In genomic region chr7:80154656-80155325, GRCh38 we compare ENCODE assay signal across 25 cellular contexts. TPM values are rescaled to one million over a fixed set of nuclear protein-coding genes. Genes with fewer than 3 reads are reported as not detected.
DNase-seq lines count a peak whose midpoint lies in the region; ATAC-seq and TF ChIP-seq lines count a peak whose summit lies in the region.
"Had no signal": no experiment of that assay in that cellular context is flagged by ENCODE, and none has a peak within 500 bp of the region (broad histone marks: within the 10 kb centered on the region; RNA-seq: fewer than 3 reads in every experiment).

No MANE protein-coding gene starts in this region.

- DNase-seq in MCF 10A (ENCODE audit: unreplicated experiment), result peak; percentile 61
- DNase-seq in breast epithelium (ENCODE audit: low spot score in 2 of 2), result no peak
- peak; percentile 80 for DNase-seq in choroid plexus epithelial cell (ENCODE audit: low read depth)
- DNase-seq in iris pigment epithelial cell (ENCODE audit: low read depth), result peak; percentile 77
- DNase-seq in heart right ventricle, result no peak
- no peak for DNase-seq in NCI-H510A (lab: John Stamatoyannopoulos, UW)
- no peak for DNase-seq in spleen
- DNase-seq in H7, result no peak
- DNase-seq: activated CD4-positive, alpha-beta T cell treated with anti-CD3 and anti-CD28 coated beads, Interleukin-2, amount 10 ng/mL, durations not matched to agents 7 days and 5 days; activated naive CD4-positive, alpha-beta T cell; DMS153; effector CD4-positive, alpha-beta T cell; esophagus squamous epithelium; KBM-7; kidney glomerular epithelial cell; naive thymus-derived CD4-positive, alpha-beta T cell; NCI-H510A treated with DMSO at 0.1 percent for 48 hours; ovary; sigmoid colon; stomach; upper lobe of right lung had no signal

- H3K9me3 ChIP-seq in breast epithelium (no peaks in the 10 kb centered on the region), heart right ventricle (no peaks in the 10 kb centered on the region), spleen (no peaks in the 10 kb centered on the region)
- H3K9me3 ChIP-seq: esophagus squamous epithelium, ovary, sigmoid colon, stomach, upper lobe of right lung had no signal

- no peak overlapping the region for H3K4me3 Mint-ChIP-seq in MCF 10A (ENCODE audit: unreplicated experiment)
- H3K4me3 Mint-ChIP-seq: activated CD4-positive, alpha-beta T cell treated with anti-CD3 and anti-CD28 coated beads, Interleukin-2, amount 10 ng/mL, durations not matched to agents 7 days and 5 days; CD14-positive monocyte; central memory CD8-positive, alpha-beta T cell; memory B cell; naive thymus-derived CD4-positive, alpha-beta T cell had no signal

- intact Hi-C loops in MCF 10A (cut with micrococcal nuclease) (loop anchor here (5.0 kb wide), 1 partner anchor 63 kb away; no protein-coding TSS in a partner anchor), breast epithelium (cut with DNase I; ENCODE audit: low total_unique reads) (no loop called here), heart right ventricle (cut with DNase I) (no loop called here), spleen (cut with DNase I; ENCODE audit: low total_unique reads) (no loop called here)

- no peak for TF ChIP-seq CTCF in MCF 10A (IDR thresholded peaks at IDR 0.05; ENCODE audit: unreplicated experiment)
- TF ChIP-seq CTCF in breast epithelium (IDR thresholded peaks at IDR 0.05), result no peak
- TF ChIP-seq CTCF in choroid plexus epithelial cell (conservative IDR thresholded peaks at IDR 0.05; ENCODE audit: low read depth, low read length), result no peak
- TF ChIP-seq CTCF in heart right ventricle (IDR thresholded peaks at IDR 0.05), result no peak
- TF ChIP-seq CTCF in spleen (IDR thresholded peaks at IDR 0.05 in 8 of 11, conservative IDR thresholded peaks at IDR 0.05 in 3 of 11), result no peak

- H3K9me3 Mint-ChIP-seq in MCF 10A (ENCODE audit: unreplicated experiment), result no peaks in the 10 kb centered on the region
- H3K9me3 Mint-ChIP-seq: activated CD4-positive, alpha-beta T cell treated with anti-CD3 and anti-CD28 coated beads, Interleukin-2, amount 10 ng/mL, durations not matched to agents 7 days and 5 days had no signal

- H3K36me3 ChIP-seq in breast epithelium, result no peaks in the 10 kb centered on the region
- no peaks in the 10 kb centered on the region for H3K36me3 ChIP-seq in heart right ventricle
- H3K36me3 ChIP-seq in spleen, result no peaks in the 10 kb centered on the region
- no peaks in the 10 kb centered on the region for H3K36me3 ChIP-seq in H7 (replicated peaks; ENCODE audit: control insufficient read depth, insufficient read depth, low read length)
- H3K36me3 ChIP-seq: esophagus squamous epithelium, ovary, sigmoid colon, stomach, upper lobe of right lung had no signal

- CTCF ChIA-PET in MCF 10A (lab: Yijun Ruan, JAX), result interaction anchor here (0.6 to 1.5 kb wide), 7 partner anchors 21 to 178 kb away, joined by 3 to 6 read pairs (median 3); no protein-coding TSS in a partner anchor

- no peaks in the 10 kb centered on the region for H3K36me3 Mint-ChIP-seq in MCF 10A (ENCODE audit: insufficient read depth, unreplicated experiment)
- H3K36me3 Mint-ChIP-seq: CD14-positive monocyte, memory B cell had no signal

- TF ChIP-seq POLR2A in breast epithelium (IDR thresholded peaks at IDR 0.05) (no peak), spleen (IDR thresholded peaks at IDR 0.05) (no peak)

- H3K27me3 ChIP-seq in breast epithelium (no peaks in the 10 kb centered on the region), heart right ventricle (no peaks in the 10 kb centered on the region), spleen (replicated peaks in 1 of 7) (no peaks in the 10 kb centered on the region), H7 (ENCODE audit: control insufficient read depth, insufficient read depth, low read length) (no peaks in the 10 kb centered on the region)
- H3K27me3 ChIP-seq: esophagus squamous epithelium, hepatocyte, ovary, sigmoid colon, stomach, upper lobe of right lung had no signal

- BruUV-seq in MCF 10A (replicated peaks; lab: Mats Ljungman, UMichigan), result no TSS peak

- H3K27ac ChIP-seq in breast epithelium (no peak overlapping the region), heart right ventricle (no peak overlapping the region), spleen (no peak overlapping the region)
- H3K27ac ChIP-seq: hepatocyte, ovary, sigmoid colon, stomach, upper lobe of right lung had no signal

- no peak overlapping the region for H3K27ac Mint-ChIP-seq in MCF 10A (ENCODE audit: low read depth, unreplicated experiment)
- H3K27ac Mint-ChIP-seq: activated CD4-positive, alpha-beta T cell treated with anti-CD3 and anti-CD28 coated beads, Interleukin-2, amount 10 ng/mL, durations not matched to agents 7 days and 5 days; CD14-positive monocyte; memory B cell; naive thymus-derived CD4-positive, alpha-beta T cell had no signal

- H3K4me3 ChIP-seq in breast epithelium (no peak overlapping the region), choroid plexus epithelial cell (ENCODE audit: low read depth, low read length) (no peak overlapping the region), heart right ventricle (no peak overlapping the region), spleen (no peak overlapping the region), H7 (ENCODE audit: insufficient read depth, low read depth, low read length) (no peak overlapping the region)
- H3K4me3 ChIP-seq: esophagus squamous epithelium, hepatocyte, ovary, sigmoid colon, stomach, upper lobe of right lung had no signal

- ATAC-seq in heart right ventricle, result no peak
- ATAC-seq: naive thymus-derived CD4-positive, alpha-beta T cell; upper lobe of right lung had no signal

- no peaks in the 10 kb centered on the region for H3K4me1 ChIP-seq in breast epithelium
- peaks cover 0 to 41% (median 20%) of the 10 kb centered on the region in 9 donors for H3K4me1 ChIP-seq in heart right ventricle
- H3K4me1 ChIP-seq in spleen, result no peaks in the 10 kb centered on the region

- H3K4me1 Mint-ChIP-seq in MCF 10A (ENCODE audit: insufficient read depth, unreplicated experiment), result peaks cover 29% of the 10 kb centered on the region
- H3K4me1 Mint-ChIP-seq: central memory CD8-positive, alpha-beta T cell; memory B cell had no signal

- no peaks in the 10 kb centered on the region for H3K27me3 Mint-ChIP-seq in MCF 10A (ENCODE audit: insufficient read depth, unreplicated experiment)
- H3K27me3 Mint-ChIP-seq: central memory CD8-positive, alpha-beta T cell; memory B cell had no signal

- POLR2A ChIA-PET in MCF 10A (lab: Yijun Ruan, JAX), result interaction anchor here (0.8 to 9.7 kb wide), 6 partner anchors 10 to 72 kb away, joined by 3 to 229 read pairs (median 4); partner anchors contain the start of gene GNAI1

RNA-seq across cellular contexts. Expression of gene GNAI1, which starts 20.2 kb away (rescaled TPM):
- 27.6 and 30.4 TPM in 2 replicates for total RNA-seq in MCF 10A (2022)
- 10 to 100 TPM; 25.6 to 75.2 (median 27.5) TPM for total RNA-seq in breast epithelium
- 10 to 100 TPM in 8 of 10 donors, 1 to 10 TPM in 2; 9.1 to 19.9 (median 13.6) TPM for total RNA-seq in heart right ventricle
- 1 to 10 TPM; 5.5 to 6.5 TPM for polyA plus RNA-seq in heart right ventricle
- 10 to 100 TPM; 10.4 to 16.3 (median 14.5) TPM for total RNA-seq in spleen
- polyA plus RNA-seq in spleen, result 1 to 10 TPM; 2.5 to 5.5 (median 4.3) TPM
- total RNA-seq in H7 (2014; rRNA removed; shearing (Covaris generic)), result 19.4 and 35.3 TPM in 2 replicates

Comparison
In these comparisons a context has a peak if more than half of its experiments do, and no peak if none do; other contexts are left out.
1. DNase-seq: peak in MCF 10A (single experiment), choroid plexus epithelial cell (single experiment) and iris pigment epithelial cell (single experiment); none in breast epithelium (0 of 2), heart right ventricle (0 of 2), NCI-H510A (single experiment), spleen (single experiment) and H7 (single experiment).